In the genomic region with DNA sequence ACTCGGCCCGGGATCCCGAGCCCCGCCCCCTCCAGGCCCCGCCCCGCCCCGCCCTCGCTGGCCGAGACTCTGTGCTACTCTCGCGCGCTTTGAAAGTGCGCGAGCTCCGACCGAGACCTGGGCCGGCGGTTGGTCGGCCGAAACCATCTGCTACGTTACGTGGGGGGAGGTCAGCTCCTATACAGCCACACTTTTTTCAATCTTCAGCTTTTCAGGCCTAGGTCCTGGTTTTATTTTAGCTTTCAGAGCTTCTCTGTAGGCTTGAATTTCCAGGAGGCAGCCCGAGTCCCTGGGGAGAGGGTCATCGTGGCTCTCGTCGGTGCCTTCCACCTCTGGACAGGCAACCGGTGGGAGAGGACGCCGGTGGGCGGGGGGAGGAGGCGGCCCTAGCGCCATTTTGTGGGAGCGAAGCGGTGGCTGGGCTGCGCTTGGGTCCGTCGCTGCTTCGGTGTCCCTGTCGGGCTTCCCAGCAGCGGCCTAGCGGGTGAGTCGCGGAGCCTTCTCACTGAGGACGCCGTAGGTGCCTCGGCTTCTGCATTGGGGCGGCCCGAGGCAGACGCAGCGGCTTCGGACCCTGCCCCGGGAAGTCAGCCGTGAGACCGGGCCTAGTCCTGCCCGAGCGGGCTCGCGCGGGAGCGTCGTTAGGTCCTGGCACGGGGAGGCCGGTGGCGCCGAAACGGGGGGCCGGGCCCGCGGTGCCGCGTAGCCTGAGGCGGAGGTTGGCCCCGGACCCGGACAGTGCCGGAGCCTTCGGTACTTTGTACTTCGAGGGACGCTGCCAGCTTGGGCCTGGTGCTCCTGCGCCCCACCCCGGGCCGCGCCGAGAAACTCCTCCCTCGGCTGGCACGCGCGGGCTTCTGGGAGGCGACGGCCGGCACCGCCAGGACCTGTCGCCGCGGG, we compare ENCODE assay signal across 8 cellular contexts. TPM values are rescaled to one million over a fixed set of nuclear protein-coding genes. Genes with fewer than 3 reads are reported as not detected.
A peak's percentile ranks its signal among the peaks of the same experiment; 100 is the strongest.
DNase-seq lines count a peak whose midpoint lies in the region; ATAC-seq and TF ChIP-seq lines count a peak whose summit lies in the region.

A gene (plus strand): TSS at position 395 of the 900 bp plus-strand sequence. CDS start 1,074 bp downstream, outside the sequence.

- no peak for TF ChIP-seq EP300 in esophagus muscularis mucosa (IDR thresholded peaks at IDR 0.05)

- ATAC-seq in GM21737 (IDR thresholded peaks at IDR 0.05; ENCODE audit: unreplicated experiment): peak; percentile 80

- H3K9me3 ChIP-seq in esophagus muscularis mucosa: no peaks in the 10 kb centered on the region

- peak within 1 kb of the TSS; percentile 71 to 97 (median 81) for H3K4me3 ChIP-seq in esophagus muscularis mucosa

- peaks cover 37 to 54% (median 51%) of the 10 kb centered on the region in 4 donors for H3K4me1 ChIP-seq in esophagus muscularis mucosa

- peak; percentile 94 for TF ChIP-seq POLR2A in esophagus muscularis mucosa (IDR thresholded peaks at IDR 0.05; ENCODE audit: low read depth)

- H3K27ac ChIP-seq in esophagus muscularis mucosa (replicated peaks in 1 of 4): peak within 1 kb of the TSS; percentile 91 to 97 (median 94)

- peak; percentile 87 for DNase-seq in DMS79 (lab: John Stamatoyannopoulos, UW)
- peak; percentile 96 for DNase-seq in KG1 (lab: John Stamatoyannopoulos, UW)
- peak; percentile 94 to 95 for DNase-seq in activated T-cell treated with anti-CD3 and anti-CD28 coated beads, Interleukin-2, amount 50 U/mL, for 48 hours
- DNase-seq in esophagus muscularis mucosa (ENCODE audit: extremely low spot score): peak; percentile 97
- DNase-seq in myocyte (ENCODE audit: low read depth): peak; percentile 91
- DNase-seq in stimulated activated CD8-positive, alpha-beta memory T cell treated with anti-CD3 and anti-CD28 coated beads, Interleukin-7, amount 100 ng/mL, for 4 hours (ENCODE audit: low read depth in 2 of 2): peak; percentile 80 to 86

- H3K27me3 ChIP-seq in esophagus muscularis mucosa: no peaks in the 10 kb centered on the region

- intact Hi-C loops in esophagus muscularis mucosa (cut with DNase I): no loop called here

- H3K36me3 ChIP-seq in esophagus muscularis mucosa: peaks cover 39 to 42% (median 40%) of the 10 kb centered on the region in 4 donors

- no peak for TF ChIP-seq CTCF in esophagus muscularis mucosa (IDR thresholded peaks at IDR 0.05)

- WGBS in esophagus muscularis mucosa: 0% methylated on average over 22 of the region's 94 CpGs

TF ChIP-seq in PFSK-1, 5 proteins besides CTCF, POLR2A, EP300 and RAD21:
- TF ChIP-seq SIN3A (IDR thresholded peaks at IDR 0.05; ENCODE audit: borderline replicate concordance, insufficient read depth, low read length) (no peak), TAF1 (IDR thresholded peaks at IDR 0.05; ENCODE audit: borderline replicate concordance, insufficient read depth, low read length) (peak; percentile 89), POLR2AphosphoS5 (IDR thresholded peaks at IDR 0.05; ENCODE audit: low read depth, low read length) (peak; percentile 70), FOXP2 (optimal IDR thresholded peaks at IDR 0.05; ENCODE audit: borderline replicate concordance, extremely low read depth, extremely low read length, insufficient read depth) (peak; percentile 4)
- TF ChIP-seq, protein P1, sequence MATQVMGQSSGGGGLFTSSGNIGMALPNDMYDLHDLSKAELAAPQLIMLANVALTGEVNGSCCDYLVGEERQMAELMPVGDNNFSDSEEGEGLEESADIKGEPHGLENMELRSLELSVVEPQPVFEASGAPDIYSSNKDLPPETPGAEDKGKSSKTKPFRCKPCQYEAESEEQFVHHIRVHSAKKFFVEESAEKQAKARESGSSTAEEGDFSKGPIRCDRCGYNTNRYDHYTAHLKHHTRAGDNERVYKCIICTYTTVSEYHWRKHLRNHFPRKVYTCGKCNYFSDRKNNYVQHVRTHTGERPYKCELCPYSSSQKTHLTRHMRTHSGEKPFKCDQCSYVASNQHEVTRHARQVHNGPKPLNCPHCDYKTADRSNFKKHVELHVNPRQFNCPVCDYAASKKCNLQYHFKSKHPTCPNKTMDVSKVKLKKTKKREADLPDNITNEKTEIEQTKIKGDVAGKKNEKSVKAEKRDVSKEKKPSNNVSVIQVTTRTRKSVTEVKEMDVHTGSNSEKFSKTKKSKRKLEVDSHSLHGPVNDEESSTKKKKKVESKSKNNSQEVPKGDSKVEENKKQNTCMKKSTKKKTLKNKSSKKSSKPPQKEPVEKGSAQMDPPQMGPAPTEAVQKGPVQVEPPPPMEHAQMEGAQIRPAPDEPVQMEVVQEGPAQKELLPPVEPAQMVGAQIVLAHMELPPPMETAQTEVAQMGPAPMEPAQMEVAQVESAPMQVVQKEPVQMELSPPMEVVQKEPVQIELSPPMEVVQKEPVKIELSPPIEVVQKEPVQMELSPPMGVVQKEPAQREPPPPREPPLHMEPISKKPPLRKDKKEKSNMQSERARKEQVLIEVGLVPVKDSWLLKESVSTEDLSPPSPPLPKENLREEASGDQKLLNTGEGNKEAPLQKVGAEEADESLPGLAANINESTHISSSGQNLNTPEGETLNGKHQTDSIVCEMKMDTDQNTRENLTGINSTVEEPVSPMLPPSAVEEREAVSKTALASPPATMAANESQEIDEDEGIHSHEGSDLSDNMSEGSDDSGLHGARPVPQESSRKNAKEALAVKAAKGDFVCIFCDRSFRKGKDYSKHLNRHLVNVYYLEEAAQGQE (IDR thresholded peaks at IDR 0.05; ENCODE audit: insufficient read depth in 1 of 2, low read depth in 2 of 2, low read length in 2 of 2): peak in 1 of 2 experiments; percentile 46; a peak in 1 of 4 replicates

RNA-seq across cellular contexts. Expression of the gene that starts here (rescaled TPM):
- polyA plus RNA-seq in PFSK-1 (2012; ENCODE audit: insufficient read length, low read depth): 141 TPM
- total RNA-seq in esophagus muscularis mucosa (100 to 1,000 TPM in 3 of 4 donors, 10 to 100 TPM in 1; 74.9 to 184 (median 137) TPM), myocyte (60.0 and 66.5 TPM in 2 replicates)
- polyA plus RNA-seq in myocyte (2012): 103 TPM

Comparison
In these comparisons a context has a peak if more than half of its experiments do, and no peak if none do; other contexts are left out.
1. Peak in every context shown above with its lines: DNase-seq, ATAC-seq, H3K4me3 ChIP-seq and H3K27ac ChIP-seq.